ENCODE assay signal across 8 cellular contexts in the genomic region with DNA sequence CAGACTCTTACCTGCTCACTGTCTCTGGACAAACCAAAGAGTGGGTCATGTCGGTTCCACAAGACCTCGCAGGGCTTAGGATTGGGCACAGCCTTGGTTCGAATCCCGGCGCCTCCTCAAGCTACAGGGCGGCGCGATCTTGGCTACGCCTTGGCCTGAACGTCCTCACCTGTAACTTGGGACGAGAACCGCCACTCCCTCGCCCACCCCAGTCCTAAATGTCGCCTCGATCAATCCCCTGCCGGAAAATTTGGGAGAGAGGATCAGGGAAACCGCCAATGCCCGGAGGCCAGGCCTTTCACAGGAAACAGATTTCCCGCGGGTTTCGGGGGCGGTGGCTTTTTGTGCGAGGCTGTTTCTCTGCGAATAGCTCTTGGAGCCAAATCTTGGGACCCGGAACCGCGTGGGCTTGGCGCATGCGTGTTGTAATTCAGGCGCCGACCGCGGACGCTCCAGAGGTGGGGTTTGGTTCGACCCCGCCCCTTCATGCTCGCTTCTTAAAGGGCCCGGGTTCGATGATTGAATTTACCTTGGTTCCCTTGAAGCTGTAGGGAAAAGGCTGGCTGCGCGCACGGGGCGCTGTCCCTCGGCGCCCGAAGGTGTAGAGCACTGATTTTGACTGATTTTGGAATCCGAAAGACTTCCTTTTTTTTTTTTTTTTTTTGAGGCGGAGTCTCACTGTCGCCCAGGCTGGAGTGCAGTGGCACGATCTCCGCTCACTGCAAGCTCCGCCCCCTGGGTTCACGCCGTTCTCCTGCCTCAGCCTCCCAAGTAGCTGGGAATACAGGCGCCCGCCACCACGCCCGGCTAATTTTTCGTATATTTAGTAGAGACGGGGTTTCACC. TPM values are rescaled to one million over a fixed set of nuclear protein-coding genes. Genes with fewer than 3 reads are reported as not detected.
A peak's percentile ranks its signal among the peaks of the same experiment; 100 is the strongest.
DNase-seq lines count a peak whose midpoint lies in the region; ATAC-seq, FAIRE-seq and TF ChIP-seq lines count a peak whose summit lies in the region.

TSS of gene NR2C2AP (minus strand) at position 403 of the 845 bp plus-strand sequence. CDS start at position 49, 354 bp downstream.

- H3K27ac Mint-ChIP-seq in natural killer cell = peak within 1 kb of the TSS; percentile 84 to 87

- no peaks in the 10 kb centered on the region for H3K36me3 Mint-ChIP-seq in natural killer cell

- intact Hi-C loops in natural killer cell (cut with micrococcal nuclease) = loop anchor here (1.0 kb wide), 1 partner anchor 11 kb away; the partner anchor contains the start of genes BORCS8 and RFXANK

- H3K4me2 ChIP-seq in Loucy (ENCODE audit: low read depth, low read length, poor library complexity, severe bottlenecking) (peak within 1 kb of the TSS; percentile 92), fibroblast of lung (ENCODE audit: extremely low read depth, insufficient read depth, low read length) (peak within 1 kb of the TSS; percentile 79)

- TF ChIP-seq CTCF in D721Med (IDR thresholded peaks at IDR 0.05; ENCODE audit: insufficient read depth, missing control alignments) (no peak), Loucy (conservative IDR thresholded peaks at IDR 0.05; ENCODE audit: low read length) (no peak), fibroblast of lung (conservative IDR thresholded peaks at IDR 0.05 in 1 of 2, IDR thresholded peaks at IDR 0.05 in 1 of 2; ENCODE audit: low read depth in 1 of 2, low read length in 2 of 2) (no peak), natural killer cell (IDR thresholded peaks at IDR 0.05) (no peak)

- H3K36me3 ChIP-seq in Loucy (ENCODE audit: insufficient read depth, low read length) (peaks cover 11% of the 10 kb centered on the region; the same call in 1 of the 2 replicates), fibroblast of lung (ENCODE audit: control insufficient read depth, insufficient read depth, low read length) (peaks cover 12% of the 10 kb centered on the region)

- DNase-seq in D721Med (ENCODE audit: insufficient read length, low spot score) (peak; percentile 99), SHP77 (lab: John Stamatoyannopoulos, UW) (peak; percentile 68 to 88), fibroblast of lung (ENCODE audit: low read depth in 2 of 2) (peak; percentile 79 to 91), natural killer cell (peak; percentile 86)
- peak; percentile 88 for DNase-seq in activated T-helper 9 cell treated with anti-CD3 and anti-CD28 coated beads, Interleukin-2, amount 50 U/mL, for 16 hours (ENCODE audit: low read depth)
- DNase-seq in stimulated activated naive CD4-positive, alpha-beta T cell (lab: John Stamatoyannopoulos, UW) = peak; percentile 75 to 93 (median 88)

- H3K9me2 ChIP-seq in Loucy (replicated peaks; ENCODE audit: low read depth, low read length) = no peaks in the 10 kb centered on the region

- H3K9ac ChIP-seq in Loucy (ENCODE audit: low read depth, low read length, poor library complexity, severe bottlenecking) (peak within 1 kb of the TSS; percentile 84), fibroblast of lung (ENCODE audit: insufficient read depth, low read length) (peak within 1 kb of the TSS; percentile 21)

- H3K4me1 Mint-ChIP-seq in natural killer cell = peaks cover 24 to 32% of the 10 kb centered on the region in 2 donors

- H3K27ac ChIP-seq in fibroblast of lung (ENCODE audit: insufficient read depth, low read length) = peak within 1 kb of the TSS; percentile 65

- H3K4me3 Mint-ChIP-seq in natural killer cell = peak within 1 kb of the TSS; percentile 90

- H3K9me3 Mint-ChIP-seq in natural killer cell = peaks cover 0 to 5% of the 10 kb centered on the region in 2 donors

- no peaks in the 10 kb centered on the region for H4K20me1 ChIP-seq in Loucy (ENCODE audit: insufficient read depth, low read length, poor library complexity, severe bottlenecking)
- no peaks in the 10 kb centered on the region for H4K20me1 ChIP-seq in fibroblast of lung (ENCODE audit: control insufficient read depth, extremely low read depth, insufficient read depth, low read length)

- H3K27me3 ChIP-seq in Loucy (ENCODE audit: insufficient read depth, low read length, poor library complexity, severe bottlenecking) (no peaks in the 10 kb centered on the region), fibroblast of lung (ENCODE audit: control insufficient read depth, insufficient read depth, low read length) (no peaks in the 10 kb centered on the region)

- FAIRE-seq in D721Med (lab: Jason Lieb, UNC) = no peak

- H3K4me3 ChIP-seq in Loucy (ENCODE audit: low read length, poor library complexity, severe bottlenecking) (peak within 1 kb of the TSS; percentile 83), fibroblast of lung (replicated peaks in 1 of 4; ENCODE audit: control extremely low read depth in 1 of 4, insufficient read depth in 1 of 4, low read depth in 3 of 4, low read length in 4 of 4) (peak within 1 kb of the TSS; percentile 54 to 73 (median 59))

- H3F3A ChIP-seq in Loucy (ENCODE audit: low read depth) = no peaks in the 10 kb centered on the region

- H2AFZ ChIP-seq in Loucy (ENCODE audit: low read length) (peak within 1 kb of the TSS; percentile 80), fibroblast of lung (ENCODE audit: low read length) (peak within 1 kb of the TSS; percentile 60)

- H3K4me1 ChIP-seq in Loucy (ENCODE audit: insufficient read depth, low read length, poor library complexity, severe bottlenecking) = peaks cover 6% of the 10 kb centered on the region
- peaks cover 2% of the 10 kb centered on the region for H3K4me1 ChIP-seq in fibroblast of lung (ENCODE audit: control insufficient read depth, extremely low read depth, insufficient read depth, low read length)

- H3K27me3 Mint-ChIP-seq in natural killer cell (ENCODE audit: low read depth in 2 of 2) = peaks cover 0 to 3% of the 10 kb centered on the region in 2 donors

- ATAC-seq in GM21723 (IDR thresholded peaks at IDR 0.05; ENCODE audit: unreplicated experiment) (peak; percentile 59), natural killer cell (peak; percentile 90 to 96 (median 93))

- peaks cover 20% of the 10 kb centered on the region for H3K79me2 ChIP-seq in Loucy (ENCODE audit: insufficient read depth, low read length)
- H3K79me2 ChIP-seq in fibroblast of lung (ENCODE audit: control insufficient read depth, insufficient read depth, low read length) = no peaks in the 10 kb centered on the region

- H3K9me3 ChIP-seq in Loucy (ENCODE audit: insufficient read depth, low read depth, low read length) = no peaks in the 10 kb centered on the region
- no peaks in the 10 kb centered on the region for H3K9me3 ChIP-seq in fibroblast of lung (ENCODE audit: control insufficient read depth, insufficient read depth, low read depth, low read length)

RNA-seq across cellular contexts. Expression of gene NR2C2AP, which starts in this region (rescaled TPM):
- total RNA-seq in fibroblast of lung (3.3 and 4.4 TPM in 2 replicates), natural killer cell (10 to 100 TPM; 14.7 to 16.7 (median 16.4) TPM)
- polyA plus RNA-seq in fibroblast of lung = 4.6 and 9.8 TPM in 2 replicates
- polyA plus RNA-seq in fibroblast of lung (2012) = 5.1 and 10.0 TPM in 2 replicates
- polyA minus RNA-seq in fibroblast of lung (ENCODE audit: low replicate concordance) = 5.1 and 11.1 TPM in 2 replicates

Comparison
In these comparisons a context has a peak if more than half of its experiments do, and no peak if none do; other contexts are left out.
1. Peak in every context shown above with its lines: DNase-seq, ATAC-seq, H3K4me3 ChIP-seq and H3K27ac ChIP-seq.